12 cellular contexts compared by ENCODE assay signal in the genomic region with DNA sequence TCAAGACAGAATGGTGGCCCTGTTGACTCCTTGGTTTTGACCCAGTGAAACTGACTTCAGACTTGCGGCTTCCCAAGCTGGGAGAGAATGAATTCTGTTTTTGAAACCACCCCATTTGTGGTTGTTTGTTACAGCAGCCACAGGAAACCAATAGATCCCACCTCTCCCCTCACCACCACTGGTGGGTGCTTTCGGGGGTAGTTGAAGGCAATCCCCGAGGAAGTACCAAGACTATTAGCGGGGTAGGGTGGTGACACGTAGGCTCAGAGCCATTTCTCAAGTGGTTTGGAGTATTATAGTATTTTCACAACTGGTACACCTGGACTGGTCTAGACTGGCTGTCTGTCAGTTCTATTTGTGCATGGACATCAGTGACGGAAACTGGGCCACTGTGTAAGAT.
DNase-seq lines count a peak whose midpoint lies in the region; ATAC-seq and TF ChIP-seq lines count a peak whose summit lies in the region.
"Had no signal": no experiment of that assay in that cellular context is flagged by ENCODE, and none has a peak within 500 bp of the region (broad histone marks: within the 10 kb centered on the region; RNA-seq: fewer than 3 reads in every experiment).

No MANE protein-coding gene starts in this region.

- peaks cover 0 to 14% of the 10 kb centered on the region in 2 donors for H3K4me1 ChIP-seq in naive thymus-derived CD4-positive, alpha-beta T cell (ENCODE audit: control insufficient read depth in 2 of 2, insufficient read depth in 2 of 2, low read length in 2 of 2)
- no peaks in the 10 kb centered on the region for H3K4me1 ChIP-seq in BE2C

- no peak overlapping the region for H3K27ac ChIP-seq in naive thymus-derived CD4-positive, alpha-beta T cell (ENCODE audit: low read depth, low read length)
- H3K27ac ChIP-seq: HL-60 had no signal

- peaks cover 0 to 59% (median 0%) of the 10 kb centered on the region in 5 donors for H3K36me3 Mint-ChIP-seq in naive thymus-derived CD4-positive, alpha-beta T cell

- intact Hi-C loops in naive thymus-derived CD4-positive, alpha-beta T cell (cut with micrococcal nuclease): loop anchor here in 1 of 2 donors (5.0 kb wide), 2 partner anchors 44 to 61 kb away; no protein-coding TSS in a partner anchor

- H3K4me3 Mint-ChIP-seq in naive thymus-derived CD4-positive, alpha-beta T cell: peak overlapping the region in 1 of 10 donors; percentile 62

- H3K27me3 Mint-ChIP-seq in naive thymus-derived CD4-positive, alpha-beta T cell: peaks cover 0 to 11% (median 6%) of the 10 kb centered on the region in 5 donors

- peak in 1 of 9 donors; percentile 33 for DNase-seq in naive thymus-derived CD4-positive, alpha-beta T cell
- DNase-seq in NCI-H2029 (lab: John Stamatoyannopoulos, UW) (no peak), BE2C (no peak), occipital lobe (lab: John Stamatoyannopoulos, UW) (no peak)
- no peak for DNase-seq in activated CD4-positive, CD25-positive, alpha-beta regulatory T cell (lab: John Stamatoyannopoulos, UW)
- DNase-seq: caudate nucleus, mucosa of descending colon, NCI-H526 had no signal

- H3K27ac Mint-ChIP-seq in naive thymus-derived CD4-positive, alpha-beta T cell: peak overlapping the region in 1 of 9 donors; percentile 83

- CTCF ChIA-PET in naive thymus-derived CD4-positive, alpha-beta T cell (lab: Charles Lee): no interaction called here

- no peak for TF ChIP-seq CTCF in BE2C (IDR thresholded peaks at IDR 0.05; ENCODE audit: low read depth, low read length)

- peaks cover 0 to 40% (median 5%) of the 10 kb centered on the region in 11 donors for H3K9me3 Mint-ChIP-seq in naive thymus-derived CD4-positive, alpha-beta T cell

- H3K36me3 ChIP-seq in naive thymus-derived CD4-positive, alpha-beta T cell (ENCODE audit: control insufficient read depth in 2 of 3, insufficient read depth in 3 of 3, low read length in 3 of 3): no peaks in the 10 kb centered on the region
- no peaks in the 10 kb centered on the region for H3K36me3 ChIP-seq in BE2C

- no peak overlapping the region for H3K4me3 ChIP-seq in naive thymus-derived CD4-positive, alpha-beta T cell (ENCODE audit: low read length)
- no peak overlapping the region for H3K4me3 ChIP-seq in BE2C (ENCODE audit: low read depth, low read length)
- H3K4me3 ChIP-seq: mucosa of descending colon had no signal

- H3K9me3 ChIP-seq in naive thymus-derived CD4-positive, alpha-beta T cell (ENCODE audit: control insufficient read depth in 2 of 3, low read length in 3 of 3): no peaks in the 10 kb centered on the region
- no peaks in the 10 kb centered on the region for H3K9me3 ChIP-seq in BE2C
- H3K9me3 ChIP-seq: mucosa of descending colon had no signal

- POLR2A ChIA-PET in naive thymus-derived CD4-positive, alpha-beta T cell (lab: Charles Lee): no interaction called here

- H3K4me1 Mint-ChIP-seq in naive thymus-derived CD4-positive, alpha-beta T cell: peaks cover 0 to 50% (median 0%) of the 10 kb centered on the region in 7 donors

- no peaks in the 10 kb centered on the region for H3K27me3 ChIP-seq in naive thymus-derived CD4-positive, alpha-beta T cell (ENCODE audit: control insufficient read depth in 2 of 2, insufficient read depth in 2 of 2, low read length in 2 of 2)
- no peaks in the 10 kb centered on the region for H3K27me3 ChIP-seq in BE2C

- ATAC-seq in GM18517 (IDR thresholded peaks at IDR 0.05; ENCODE audit: unreplicated experiment): peak; percentile 60
- ATAC-seq in GM21529 (IDR thresholded peaks at IDR 0.05; ENCODE audit: unreplicated experiment): peak; percentile 54
- peak; percentile 41 for ATAC-seq in HG03565 (IDR thresholded peaks at IDR 0.05; ENCODE audit: unreplicated experiment)
- ATAC-seq in naive thymus-derived CD4-positive, alpha-beta T cell: peak; percentile 71
- ATAC-seq: mucosa of descending colon had no signal
